In the genomic region with DNA sequence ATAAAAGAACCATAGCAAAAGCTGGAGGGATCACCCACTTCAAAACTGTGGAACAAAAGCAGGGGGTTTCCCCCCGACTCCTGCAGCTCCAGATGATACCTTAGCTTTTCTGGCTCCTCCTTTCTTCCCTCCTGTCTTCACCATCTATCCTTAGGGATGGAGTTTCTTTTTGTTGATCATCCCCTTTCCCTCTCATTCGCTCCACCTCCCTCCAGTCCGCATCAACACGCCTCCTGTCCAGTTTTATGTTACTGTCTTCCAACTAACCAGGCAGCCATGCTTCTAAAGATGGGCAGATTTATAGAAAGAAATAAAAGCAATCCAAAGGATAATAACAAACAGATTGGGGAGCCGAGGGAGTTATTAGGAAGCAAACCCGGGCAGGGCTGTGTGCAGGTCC, we compare ENCODE assay signal across 26 cellular contexts.
DNase-seq lines count a peak whose midpoint lies in the region; ATAC-seq and TF ChIP-seq lines count a peak whose summit lies in the region.
"Had no signal": no experiment of that assay in that cellular context is flagged by ENCODE, and none has a peak within 500 bp of the region (broad histone marks: within the 10 kb centered on the region; RNA-seq: fewer than 3 reads in every experiment).

No MANE protein-coding gene starts in this region.

- H3K27me3 Mint-ChIP-seq in mesothelial cell of epicardium (ENCODE audit: low read depth): no peaks in the 10 kb centered on the region
- peaks cover 2% of the 10 kb centered on the region for H3K27me3 Mint-ChIP-seq in MCF 10A (ENCODE audit: insufficient read depth, unreplicated experiment)

- 70% methylated on average over 6 of the region's 6 CpGs for WGBS in right cardiac atrium

- H3K4me1 ChIP-seq in left ventricle myocardium inferior: no peaks in the 10 kb centered on the region
- H3K4me1 ChIP-seq in adipocyte (ENCODE audit: control insufficient read depth, insufficient read depth, low read length): no peaks in the 10 kb centered on the region
- no peaks in the 10 kb centered on the region for H3K4me1 ChIP-seq in right cardiac atrium (ENCODE audit: control insufficient read depth, insufficient read depth, low read length)
- H3K4me1 ChIP-seq: colonic mucosa, psoas muscle had no signal

- H3K4me1 Mint-ChIP-seq in mesothelial cell of epicardium (peaks cover 20% of the 10 kb centered on the region), MCF 10A (ENCODE audit: insufficient read depth, unreplicated experiment) (no peaks in the 10 kb centered on the region)
- H3K4me1 Mint-ChIP-seq: CD4-positive, alpha-beta memory T cell had no signal

- ATAC-seq in left ventricle myocardium superior (no peak), right cardiac atrium (no peak)
- ATAC-seq: natural killer cell treated with Interleukin-12 subunit alpha and Interleukin-12 subunit beta and Interleukin-15 and Interleukin-18, amount 100 ng/mL, for 72 hours; psoas muscle had no signal

- H3K36me3 Mint-ChIP-seq in mesothelial cell of epicardium: no peaks in the 10 kb centered on the region
- no peaks in the 10 kb centered on the region for H3K36me3 Mint-ChIP-seq in MCF 10A (ENCODE audit: insufficient read depth, unreplicated experiment)
- H3K36me3 Mint-ChIP-seq: natural killer cell treated with Interleukin-12 subunit alpha and Interleukin-12 subunit beta and Interleukin-15 and Interleukin-18, amount 100 ng/mL, for 72 hours had no signal

- H3K9ac ChIP-seq in adipocyte (ENCODE audit: low read length): no peak overlapping the region

- H3K27ac ChIP-seq in left ventricle myocardium inferior (replicated peaks) (no peak overlapping the region), right cardiac atrium (ENCODE audit: low read length) (no peak overlapping the region)
- H3K27ac ChIP-seq: colonic mucosa, HL-60, PC-9, psoas muscle, VCaP had no signal

- POLR2A ChIA-PET in MCF 10A (lab: Yijun Ruan, JAX): no interaction called here

- peak overlapping the region; percentile 34 for H3K4me3 ChIP-seq in left ventricle myocardium inferior
- H3K4me3 ChIP-seq in adipocyte (ENCODE audit: low read length): peak overlapping the region; percentile 71
- H3K4me3 ChIP-seq in right cardiac atrium (ENCODE audit: low read length): no peak overlapping the region
- H3K4me3 ChIP-seq: colonic mucosa, MG63, PC-9, psoas muscle had no signal

- TF ChIP-seq CTCF in left ventricle myocardium inferior (IDR thresholded peaks at IDR 0.05; ENCODE audit: borderline replicate concordance): no peak
- TF ChIP-seq CTCF in mesothelial cell of epicardium (IDR thresholded peaks at IDR 0.05; ENCODE audit: unreplicated experiment): no peak
- TF ChIP-seq CTCF in MCF 10A (IDR thresholded peaks at IDR 0.05; ENCODE audit: unreplicated experiment): no peak

- H3K36me3 ChIP-seq in left ventricle myocardium inferior: no peaks in the 10 kb centered on the region
- no peaks in the 10 kb centered on the region for H3K36me3 ChIP-seq in adipocyte (ENCODE audit: control insufficient read depth, insufficient read depth, low read length, severe bottlenecking)
- H3K36me3 ChIP-seq: colonic mucosa, MG63 had no signal

- peak overlapping the region; percentile 58 for H3K4me3 Mint-ChIP-seq in mesothelial cell of epicardium
- H3K4me3 Mint-ChIP-seq in MCF 10A (ENCODE audit: unreplicated experiment): no peak overlapping the region
- H3K4me3 Mint-ChIP-seq: CD4-positive, alpha-beta memory T cell; natural killer cell treated with Interleukin-12 subunit alpha and Interleukin-12 subunit beta and Interleukin-15 and Interleukin-18, amount 100 ng/mL, for 72 hours; T-helper 1 cell treated with Interleukin-12 subunit alpha and Interleukin-12 subunit beta and Interleukin-4 antibody, amounts not matched to agents 30 μg/mL and 1 μg/mL, for 36 hours had no signal

- H3K27me3 ChIP-seq in left ventricle myocardium inferior (ENCODE audit: low read depth) (peaks cover 69% of the 10 kb centered on the region), adipocyte (replicated peaks; ENCODE audit: control insufficient read depth, insufficient read depth, low read length) (peaks cover 9% of the 10 kb centered on the region), right cardiac atrium (ENCODE audit: control insufficient read depth, insufficient read depth) (peaks cover 2% of the 10 kb centered on the region)
- H3K27me3 ChIP-seq: colonic mucosa, MG63 had no signal

- DNase-seq in left ventricle myocardium inferior: no peak
- no peak for DNase-seq in left ventricle myocardium superior
- no peak for DNase-seq in adipocyte (ENCODE audit: low read depth)
- DNase-seq in mesothelial cell of epicardium (ENCODE audit: low spot score in 2 of 2, unreplicated experiment in 2 of 2): no peak
- DNase-seq in MCF 10A (ENCODE audit: unreplicated experiment): no peak
- DNase-seq in right cardiac atrium: no peak
- DNase-seq in NCI-H2171 treated with DMSO at 0.1 percent for 48 hours (lab: John Stamatoyannopoulos, UW): no peak
- no peak for DNase-seq in COR-L47 (lab: John Stamatoyannopoulos, UW)
- DNase-seq: activated CD4-positive, alpha-beta T cell treated with anti-CD3 and anti-CD28 coated beads, Interleukin-2, amount 50 U/mL, for 48 hours; activated naive CD4-positive, alpha-beta T cell treated with anti-CD3 and anti-CD28 coated beads, Interleukin-2, amount 50 U/mL, for 16 hours; activated T-cell treated with anti-CD3 and anti-CD28 coated beads for 4 hours; CD4-positive, alpha-beta memory T cell; colonic mucosa; hypothalamus; kidney; MG63; NCI-H187 treated with DMSO at 0.1 percent for 48 hours; NCI-H774; PC-9; psoas muscle; SIG-M5; substantia nigra had no signal

- H3K27ac Mint-ChIP-seq in mesothelial cell of epicardium (no peak overlapping the region), MCF 10A (ENCODE audit: low read depth, unreplicated experiment) (no peak overlapping the region)
- H3K27ac Mint-ChIP-seq: CD4-positive, alpha-beta memory T cell; natural killer cell treated with Interleukin-12 subunit alpha and Interleukin-12 subunit beta and Interleukin-15 and Interleukin-18, amount 100 ng/mL, for 72 hours; T-helper 1 cell treated with Interleukin-12 subunit alpha and Interleukin-12 subunit beta and Interleukin-4 antibody, amounts not matched to agents 30 μg/mL and 1 μg/mL, for 36 hours had no signal

- H3K9me3 Mint-ChIP-seq in mesothelial cell of epicardium: no peaks in the 10 kb centered on the region
- H3K9me3 Mint-ChIP-seq in MCF 10A (ENCODE audit: unreplicated experiment): no peaks in the 10 kb centered on the region
- H3K9me3 Mint-ChIP-seq: natural killer cell treated with Interleukin-12 subunit alpha and Interleukin-12 subunit beta and Interleukin-15 and Interleukin-18, amount 100 ng/mL, for 72 hours; T-helper 1 cell treated with Interleukin-12 subunit alpha and Interleukin-12 subunit beta and Interleukin-4 antibody, amounts not matched to agents 30 μg/mL and 1 μg/mL, for 36 hours had no signal

- H3K9me3 ChIP-seq in left ventricle myocardium inferior (replicated peaks): no peaks in the 10 kb centered on the region
- no peaks in the 10 kb centered on the region for H3K9me3 ChIP-seq in adipocyte (ENCODE audit: control insufficient read depth, low read length)
- H3K9me3 ChIP-seq in right cardiac atrium (ENCODE audit: control insufficient read depth, low read length): no peaks in the 10 kb centered on the region
- H3K9me3 ChIP-seq: colonic mucosa, MG63, psoas muscle had no signal

- BruUV-seq in MCF 10A (replicated peaks; lab: Mats Ljungman, UMichigan): no TSS peak

- CTCF ChIA-PET in MCF 10A (lab: Yijun Ruan, JAX): interaction anchor here (1.2 kb wide), 1 partner anchor 9 kb away, joined by 5 read pairs; no protein-coding TSS in a partner anchor

- intact Hi-C loops in left ventricle myocardium inferior (cut with micrococcal nuclease) (no loop called here), left ventricle myocardium superior (cut with micrococcal nuclease) (no loop called here), MCF 10A (cut with micrococcal nuclease) (no loop called here), right cardiac atrium (cut with DNase I) (no loop called here)
